Comparison of ENCODE assay signal across 9 cellular contexts in genomic region chr12:14773685-14774073, GRCh38. TPM values are rescaled to one million over a fixed set of nuclear protein-coding genes. Genes with fewer than 3 reads are reported as not detected.
A peak's percentile ranks its signal among the peaks of the same experiment; 100 is the strongest.
DNase-seq lines count a peak whose midpoint lies in the region; ATAC-seq and TF ChIP-seq lines count a peak whose summit lies in the region.
"Had no signal": no experiment of that assay in that cellular context is flagged by ENCODE, and none has a peak within 500 bp of the region (broad histone marks: within the 10 kb centered on the region; RNA-seq: fewer than 3 reads in every experiment).

No MANE protein-coding gene starts in this region.

- no peak for TF ChIP-seq CTCF in AG09309 (IDR thresholded peaks at IDR 0.05; ENCODE audit: control insufficient read depth, insufficient read depth, low read depth, low read length, missing control alignments)
- no peak for TF ChIP-seq CTCF in ascending aorta (IDR thresholded peaks at IDR 0.05)
- no peak for TF ChIP-seq CTCF in lower lobe of right lung (IDR thresholded peaks at IDR 0.05)
- TF ChIP-seq CTCF in tibial artery (IDR thresholded peaks at IDR 0.05), result no peak

- H3K36me3 ChIP-seq in ascending aorta (no peaks in the 10 kb centered on the region), lower lobe of right lung (no peaks in the 10 kb centered on the region), tibial artery (no peaks in the 10 kb centered on the region)

- POLR2A ChIA-PET in HEK293T (lab: Yijun Ruan, JAX), result no interaction called here

- DNase-seq in AG09309 (ENCODE audit: low read depth) (no peak), ascending aorta (ENCODE audit: low spot score in 2 of 2) (no peak), lower lobe of right lung (peak; percentile 53), tibial artery (peak in 1 of 2 donors; percentile 70), glomerular visceral epithelial cell (ENCODE audit: extremely low spot score) (no peak), HEK293T (ENCODE audit: extremely low spot score) (no peak)

- peak overlapping the region; percentile 87 for H3K4me3 ChIP-seq in AG09309 (ENCODE audit: control insufficient read depth, low read depth, low read length)
- H3K4me3 ChIP-seq in ascending aorta, result peak overlapping the region; percentile 78 to 87
- peak overlapping the region; percentile 75 for H3K4me3 ChIP-seq in lower lobe of right lung
- H3K4me3 ChIP-seq in tibial artery, result peak overlapping the region; percentile 82 to 89

- intact Hi-C loops in ascending aorta (cut with DNase I), result loop anchor here (1.0 to 10.0 kb wide), 8 partner anchors 29 to 1676 kb away; partner anchors contain the start of genes ATF7IP, C12orf60, MGP and STRAP
- intact Hi-C loops in lower lobe of right lung (cut with DNase I), result no loop called here
- intact Hi-C loops in tibial artery (cut with DNase I; ENCODE audit: low total_unique reads), result no loop called here

- CTCF ChIA-PET in HEK293T (lab: Yijun Ruan, JAX), result interaction anchor here (1.1 kb wide), 1 partner anchor 14 kb away, joined by 3 read pairs; no protein-coding TSS in a partner anchor

- H3K4me1 ChIP-seq in ascending aorta, result peaks cover 0 to 15% of the 10 kb centered on the region in 2 donors
- H3K4me1 ChIP-seq in lower lobe of right lung, result peaks cover 26% of the 10 kb centered on the region
- peaks cover 0 to 49% (median 14%) of the 10 kb centered on the region in 4 donors for H3K4me1 ChIP-seq in tibial artery

- H3K27me3 ChIP-seq in ascending aorta, result no peaks in the 10 kb centered on the region
- no peaks in the 10 kb centered on the region for H3K27me3 ChIP-seq in lower lobe of right lung (ENCODE audit: low read depth)
- H3K27me3 ChIP-seq in tibial artery, result no peaks in the 10 kb centered on the region

- H3K27ac ChIP-seq in ascending aorta, result peak overlapping the region; percentile 99
- H3K27ac ChIP-seq in lower lobe of right lung, result peak overlapping the region; percentile 97
- H3K27ac ChIP-seq in tibial artery, result peak overlapping the region; percentile 89 to 93

- H3K9me3 ChIP-seq in ascending aorta (no peaks in the 10 kb centered on the region), lower lobe of right lung (no peaks in the 10 kb centered on the region), tibial artery (no peaks in the 10 kb centered on the region)

- ATAC-seq in GM19035 (IDR thresholded peaks at IDR 0.05; ENCODE audit: unreplicated experiment) (peak; percentile 16), HG03280 (IDR thresholded peaks at IDR 0.05; ENCODE audit: unreplicated experiment) (peak; percentile 14), lower lobe of right lung (peak in 1 of 2 donors; percentile 0)

TF ChIP-seq in HEK293T, 16 proteins besides CTCF, POLR2A, EP300 and RAD21:
- no peak for TF ChIP-seq TARDBP (IDR thresholded peaks at IDR 0.05)
- no peak for TF ChIP-seq SUZ12 (IDR thresholded peaks at IDR 0.05)
- TF ChIP-seq LEF1 (IDR thresholded peaks at IDR 0.05; ENCODE audit: borderline replicate concordance), result no peak
- TF ChIP-seq L3MBTL2 (conservative IDR thresholded peaks at IDR 0.05), result no peak
- no peak for TF ChIP-seq FOXA1 (IDR thresholded peaks at IDR 0.05)
- no peak for TF ChIP-seq HDGF (IDR thresholded peaks at IDR 0.05; ENCODE audit: borderline replicate concordance)

RNA-seq across cellular contexts. Expression of gene WBP11, which starts 29.6 kb away (rescaled TPM):
- total RNA-seq in ascending aorta, result 6.7 TPM
- 49.3 TPM for total RNA-seq in lower lobe of right lung

RNA-seq across cellular contexts. Expression of gene C12orf60, which starts 29.8 kb away (rescaled TPM):
- total RNA-seq in ascending aorta (not detected), lower lobe of right lung (0.77 TPM)

RNA-seq across cellular contexts. Expression of gene SMCO3, which starts 40.3 kb away (rescaled TPM):
- 2.1 TPM for total RNA-seq in ascending aorta
- 0.68 TPM for total RNA-seq in lower lobe of right lung
- total RNA-seq: left colon had no signal
